11 cellular contexts compared by ENCODE assay signal in genomic region chr18:51077217-51077616, GRCh38. TPM values are rescaled to one million over a fixed set of nuclear protein-coding genes. Genes with fewer than 3 reads are reported as not detected.
A peak's percentile ranks its signal among the peaks of the same experiment; 100 is the strongest.
DNase-seq lines count a peak whose midpoint lies in the region; ATAC-seq and TF ChIP-seq lines count a peak whose summit lies in the region.
"Had no signal": no experiment of that assay in that cellular context is flagged by ENCODE, and none has a peak within 500 bp of the region (broad histone marks: within the 10 kb centered on the region; RNA-seq: fewer than 3 reads in every experiment).

No MANE protein-coding gene starts in this region.

- no peak for TF ChIP-seq CTCF in activated B cell treated with CpG ODN at 0.5 μM for 24 hours (IDR thresholded peaks at IDR 0.05)

- intact Hi-C loops in activated B cell treated with CpG ODN at 0.5 μM for 24 hours (cut with micrococcal nuclease) = loop anchor here (5.0 kb wide), 1 partner anchor 120 kb away; the partner anchor contains the start of gene MEX3C

- CTCF ChIA-PET in activated B cell treated with CpG ODN at 0.5 μM for 24 hours (lab: Charles Lee) = no interaction called here

- H3K9me3 Mint-ChIP-seq in stimulated activated naive CD8-positive, alpha-beta T cell treated with anti-CD3 and anti-CD28 coated beads, Interleukin-15, amount 100 ng/mL, for 72 hours = no peaks in the 10 kb centered on the region
- H3K9me3 Mint-ChIP-seq in activated B cell treated with CpG ODN at 0.5 μM for 24 hours = no peaks in the 10 kb centered on the region
- no peaks in the 10 kb centered on the region for H3K9me3 Mint-ChIP-seq in stimulated activated effector memory CD8-positive, alpha-beta T cell treated with anti-CD3 and anti-CD28 coated beads, Interleukin-12 subunit alpha, Interleukin-12 subunit beta, amount 100 ng/mL, for 72 hours
- H3K9me3 Mint-ChIP-seq: naive thymus-derived CD8-positive, alpha-beta T cell had no signal

- POLR2A ChIA-PET in activated B cell treated with CpG ODN at 0.5 μM for 24 hours (lab: Charles Lee) = no interaction called here

- no peak overlapping the region for H3K27ac Mint-ChIP-seq in stimulated activated naive CD8-positive, alpha-beta T cell treated with anti-CD3 and anti-CD28 coated beads, Interleukin-15, amount 100 ng/mL, for 72 hours
- no peak overlapping the region for H3K27ac Mint-ChIP-seq in activated B cell treated with CpG ODN at 0.5 μM for 24 hours
- H3K27ac Mint-ChIP-seq in stimulated activated effector memory CD8-positive, alpha-beta T cell treated with anti-CD3 and anti-CD28 coated beads, Interleukin-12 subunit alpha, Interleukin-12 subunit beta, amount 100 ng/mL, for 72 hours = no peak overlapping the region

- H3K36me3 Mint-ChIP-seq in activated B cell treated with CpG ODN at 0.5 μM for 24 hours (ENCODE audit: low read depth) = peaks cover 78% of the 10 kb centered on the region
- H3K36me3 Mint-ChIP-seq in stimulated activated effector memory CD8-positive, alpha-beta T cell treated with anti-CD3 and anti-CD28 coated beads, Interleukin-12 subunit alpha, Interleukin-12 subunit beta, amount 100 ng/mL, for 72 hours = peaks cover 93% of the 10 kb centered on the region

- H3K4me3 Mint-ChIP-seq in stimulated activated naive CD8-positive, alpha-beta T cell treated with anti-CD3 and anti-CD28 coated beads, Interleukin-15, amount 100 ng/mL, for 72 hours = no peak overlapping the region
- no peak overlapping the region for H3K4me3 Mint-ChIP-seq in activated B cell treated with CpG ODN at 0.5 μM for 24 hours
- no peak overlapping the region for H3K4me3 Mint-ChIP-seq in stimulated activated effector memory CD8-positive, alpha-beta T cell treated with anti-CD3 and anti-CD28 coated beads, Interleukin-12 subunit alpha, Interleukin-12 subunit beta, amount 100 ng/mL, for 72 hours
- H3K4me3 Mint-ChIP-seq: naive thymus-derived CD8-positive, alpha-beta T cell had no signal

- H3K27me3 Mint-ChIP-seq in stimulated activated naive CD8-positive, alpha-beta T cell treated with anti-CD3 and anti-CD28 coated beads, Interleukin-15, amount 100 ng/mL, for 72 hours = no peaks in the 10 kb centered on the region
- no peaks in the 10 kb centered on the region for H3K27me3 Mint-ChIP-seq in activated B cell treated with CpG ODN at 0.5 μM for 24 hours
- H3K27me3 Mint-ChIP-seq: naive thymus-derived CD8-positive, alpha-beta T cell had no signal

- DNase-seq in stimulated activated naive CD8-positive, alpha-beta T cell treated with anti-CD3 and anti-CD28 coated beads, Interleukin-15, Interleukin-2, amounts not matched to agents 100 U/mL and 50 U/mL, for 24 hours = no peak
- no peak for DNase-seq in stimulated activated naive CD8-positive, alpha-beta T cell treated with anti-CD3 and anti-CD28 coated beads, Interleukin-15, amount 100 ng/mL, for 72 hours
- DNase-seq in activated B cell treated with CpG ODN at 0.5 μM for 24 hours (no peak), HuH-7.5 (ENCODE audit: low spot score) (no peak), G401 (ENCODE audit: low spot score) (no peak), NCI-H748 (lab: John Stamatoyannopoulos, UW; ENCODE audit: unreplicated experiment) (no peak)
- DNase-seq in stimulated activated effector memory CD8-positive, alpha-beta T cell treated with anti-CD3 and anti-CD28 coated beads, Interleukin-12 subunit alpha, Interleukin-12 subunit beta, amount 100 ng/mL, for 72 hours (ENCODE audit: low spot score in 2 of 2) = no peak
- DNase-seq: hippocampal formation; naive thymus-derived CD8-positive, alpha-beta T cell; NCI-H2081 had no signal

- in situ Hi-C loops in G401 (cut with HindIII; ENCODE audit: low sequenced_read_pairs) = no loop called here

- peaks cover 24% of the 10 kb centered on the region for H3K4me1 Mint-ChIP-seq in stimulated activated naive CD8-positive, alpha-beta T cell treated with anti-CD3 and anti-CD28 coated beads, Interleukin-15, amount 100 ng/mL, for 72 hours
- H3K4me1 Mint-ChIP-seq in activated B cell treated with CpG ODN at 0.5 μM for 24 hours = peaks cover 34% of the 10 kb centered on the region
- H3K4me1 Mint-ChIP-seq in stimulated activated effector memory CD8-positive, alpha-beta T cell treated with anti-CD3 and anti-CD28 coated beads, Interleukin-12 subunit alpha, Interleukin-12 subunit beta, amount 100 ng/mL, for 72 hours = peaks cover 25% of the 10 kb centered on the region

- peak; percentile 46 for ATAC-seq in stimulated activated naive CD8-positive, alpha-beta T cell treated with anti-CD3 and anti-CD28 coated beads, Interleukin-15, Interleukin-2, amounts not matched to agents 100 U/mL and 50 U/mL, for 24 hours
- ATAC-seq in stimulated activated naive CD8-positive, alpha-beta T cell treated with anti-CD3 and anti-CD28 coated beads, Interleukin-15, amount 100 ng/mL, for 72 hours = no peak
- ATAC-seq in HG02938 (IDR thresholded peaks at IDR 0.05; ENCODE audit: unreplicated experiment) = peak; percentile 64
- ATAC-seq in activated B cell treated with CpG ODN at 0.5 μM for 24 hours (ENCODE audit: low read depth) = peak; percentile 33
- ATAC-seq in stimulated activated effector memory CD8-positive, alpha-beta T cell treated with anti-CD3 and anti-CD28 coated beads, Interleukin-12 subunit alpha, Interleukin-12 subunit beta, amount 100 ng/mL, for 72 hours = peak; percentile 42
- ATAC-seq: naive thymus-derived CD8-positive, alpha-beta T cell had no signal

RNA-seq across cellular contexts. Expression of gene SMAD4, which starts 47.2 kb away (rescaled TPM):
- total RNA-seq in activated B cell treated with CpG ODN at 0.5 μM for 24 hours = 83.8 and 94.9 TPM in 2 replicates
- total RNA-seq in G401 (2014; rRNA removed; shearing (Covaris generic)) = 47.2 and 120 TPM in 2 replicates
